In the genomic region with DNA sequence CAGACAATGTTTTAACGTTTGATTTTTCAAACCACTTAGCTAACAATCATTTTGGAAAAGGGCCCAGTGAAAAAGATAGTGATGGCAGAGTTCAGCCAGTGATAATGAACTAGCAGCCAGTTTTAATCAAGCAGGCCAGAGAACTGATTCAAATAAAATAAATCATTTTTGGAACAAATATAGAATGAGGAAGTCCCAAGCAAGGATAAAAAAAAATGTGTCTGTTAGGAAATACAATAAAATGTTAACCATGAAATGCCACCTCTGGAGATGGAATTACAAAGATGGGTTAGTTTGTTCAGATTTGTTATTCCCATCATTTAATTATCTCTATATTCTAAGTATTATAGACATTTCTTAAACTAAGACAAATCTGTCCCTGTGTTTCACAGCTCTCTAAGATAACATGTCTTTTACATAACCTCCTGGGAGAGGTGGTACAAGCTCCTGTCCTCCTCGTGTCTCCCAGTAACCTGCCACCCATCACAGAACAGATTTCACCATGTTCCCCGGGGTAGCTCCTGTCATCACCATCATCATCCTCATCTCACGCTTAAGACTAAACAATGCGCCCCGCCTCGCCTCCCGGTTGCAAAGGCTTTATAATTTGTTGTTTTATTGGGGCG, we compare ENCODE assay signal across 8 cellular contexts. TPM values are rescaled to one million over a fixed set of nuclear protein-coding genes. Genes with fewer than 3 reads are reported as not detected.
DNase-seq lines count a peak whose midpoint lies in the region; TF ChIP-seq lines count a peak whose summit lies in the region.

No MANE protein-coding gene starts in this region.

- peak overlapping the region; percentile 76 to 94 for H3K4me3 ChIP-seq in mesenchymal stem cell (ENCODE audit: insufficient read depth in 1 of 2, low read depth in 1 of 2, low read length in 2 of 2)

- H3K27ac ChIP-seq in mesenchymal stem cell (ENCODE audit: low read length, poor library complexity, severe bottlenecking) = no peak overlapping the region

- 4% methylated on average over 4 of the region's 9 CpGs for WGBS in mesenchymal stem cell

- H2BK5ac ChIP-seq in mesenchymal stem cell (ENCODE audit: low read depth, low read length, poor library complexity, severe bottlenecking) = no peak overlapping the region

- peak overlapping the region; percentile 4 for H4K8ac ChIP-seq in mesenchymal stem cell (ENCODE audit: low read length)

- peak overlapping the region in 1 of 2 experiments; percentile 60 for H3K4ac ChIP-seq in mesenchymal stem cell (ENCODE audit: low read depth in 1 of 2, low read length in 2 of 2)

- H4K91ac ChIP-seq in mesenchymal stem cell (ENCODE audit: low read length) = no peak overlapping the region

- peaks cover 4% of the 10 kb centered on the region for H3K27me3 Mint-ChIP-seq in activated naive CD4-positive, alpha-beta T cell treated with anti-CD3 and anti-CD28 coated beads, Interleukin-2, amount 10 ng/mL, durations not matched to agents 7 days and 5 days

- H3K27me3 ChIP-seq in mesenchymal stem cell (ENCODE audit: control insufficient read depth in 1 of 2, insufficient read depth in 1 of 2, low read length in 2 of 2) = no peaks in the 10 kb centered on the region

- no peak for TF ChIP-seq CTCF in GM13976 (IDR thresholded peaks at IDR 0.05; ENCODE audit: borderline replicate concordance, control extremely low read depth, extremely low read depth, insufficient read depth, missing control alignments)

- CTCF ChIA-PET in activated naive CD4-positive, alpha-beta T cell treated with anti-CD3 and anti-CD28 coated beads, Interleukin-2, amount 10 ng/mL, durations not matched to agents 7 days and 5 days (lab: Charles Lee) = interaction anchor here (1.0 to 2.2 kb wide), 6 partner anchors 58 to 236 kb away, joined by 3 to 11 read pairs (median 4); no protein-coding TSS in a partner anchor

- no peaks in the 10 kb centered on the region for H3K9me3 ChIP-seq in mesenchymal stem cell (ENCODE audit: control insufficient read depth, low read length)

- no peak overlapping the region for H2BK120ac ChIP-seq in mesenchymal stem cell (ENCODE audit: low read depth, low read length)

- no peaks in the 10 kb centered on the region for H3K9me3 Mint-ChIP-seq in activated naive CD4-positive, alpha-beta T cell treated with anti-CD3 and anti-CD28 coated beads, Interleukin-2, amount 10 ng/mL, durations not matched to agents 7 days and 5 days

- peak overlapping the region; percentile 84 for H3K27ac Mint-ChIP-seq in activated naive CD4-positive, alpha-beta T cell treated with anti-CD3 and anti-CD28 coated beads, Interleukin-2, amount 10 ng/mL, durations not matched to agents 7 days and 5 days

- peaks cover 5% of the 10 kb centered on the region for H3K4me1 ChIP-seq in mesenchymal stem cell (ENCODE audit: control insufficient read depth, insufficient read depth, low read depth, low read length)

- H3K14ac ChIP-seq in mesenchymal stem cell (ENCODE audit: low read length in 2 of 2) = peak overlapping the region in 1 of 2 experiments; percentile 15

- in situ Hi-C loops in GM13976 (cut with MboI; ENCODE audit: low sequenced_read_pairs, unreplicated experiment) = no loop called here

- H3K4me3 Mint-ChIP-seq in activated naive CD4-positive, alpha-beta T cell treated with anti-CD3 and anti-CD28 coated beads, Interleukin-2, amount 10 ng/mL, durations not matched to agents 7 days and 5 days = peak overlapping the region; percentile 84

- peak overlapping the region in 1 of 2 experiments; percentile 80 for H3K23ac ChIP-seq in mesenchymal stem cell (ENCODE audit: low read length in 2 of 2)

- peak overlapping the region; percentile 82 for H2AFZ ChIP-seq in mesenchymal stem cell (ENCODE audit: low read depth, low read length)

- DNase-seq in activated naive CD4-positive, alpha-beta T cell treated with anti-CD3 and anti-CD28 coated beads, Interleukin-2, amount 10 ng/mL, durations not matched to agents 7 days and 5 days = no peak
- DNase-seq in activated naive CD4-positive, alpha-beta T cell (lab: John Stamatoyannopoulos, UW) = no peak
- DNase-seq in NAMALWA (ENCODE audit: low spot score) (peak; percentile 54), mesenchymal stem cell (no peak), GM13976 (ENCODE audit: low spot score) (no peak), SHP77 treated with DMSO at 0.1 percent for 48 hours (lab: John Stamatoyannopoulos, UW) (no peak), T1000 (lab: John Stamatoyannopoulos, UW) (no peak)
- peak; percentile 25 for DNase-seq in central memory CD4-positive, alpha-beta T cell

- peaks cover 8% of the 10 kb centered on the region for H3K36me3 Mint-ChIP-seq in activated naive CD4-positive, alpha-beta T cell treated with anti-CD3 and anti-CD28 coated beads, Interleukin-2, amount 10 ng/mL, durations not matched to agents 7 days and 5 days

- peaks cover 12% of the 10 kb centered on the region for H3K79me1 ChIP-seq in mesenchymal stem cell (replicated peaks; ENCODE audit: low read length, poor library complexity, severe bottlenecking)

- no peaks in the 10 kb centered on the region for H3K36me3 ChIP-seq in mesenchymal stem cell (ENCODE audit: control insufficient read depth in 1 of 2, insufficient read depth in 2 of 2, low read depth in 1 of 2, low read length in 2 of 2)

- H2BK12ac ChIP-seq in mesenchymal stem cell (ENCODE audit: low read length in 2 of 2) = peak overlapping the region in 1 of 2 experiments; percentile 18

- H2BK15ac ChIP-seq in mesenchymal stem cell (ENCODE audit: low read depth, poor library complexity, severe bottlenecking) = no peak overlapping the region

- H3K4me1 Mint-ChIP-seq in activated naive CD4-positive, alpha-beta T cell treated with anti-CD3 and anti-CD28 coated beads, Interleukin-2, amount 10 ng/mL, durations not matched to agents 7 days and 5 days = peaks cover 44% of the 10 kb centered on the region

- peak overlapping the region; percentile 98 for H3K4me2 ChIP-seq in mesenchymal stem cell (ENCODE audit: low read length, poor library complexity, severe bottlenecking)

- H3K18ac ChIP-seq in mesenchymal stem cell (ENCODE audit: low read depth in 1 of 2, low read length in 2 of 2) = peak overlapping the region in 1 of 2 experiments; percentile 38

- H2AK5ac ChIP-seq in mesenchymal stem cell (ENCODE audit: low read length, severe bottlenecking) = no peak overlapping the region

- peak overlapping the region; percentile 98 for H3K9ac ChIP-seq in mesenchymal stem cell (ENCODE audit: low read length)

RNA-seq across cellular contexts. Expression of a gene that starts 1.0 kb away (rescaled TPM):
- polyA plus RNA-seq in mesenchymal stem cell (2013, experiment 1 of 2) = 10.2 TPM
- polyA plus RNA-seq in mesenchymal stem cell (2013, experiment 2 of 2) = 9.1 TPM

Comparison
In these comparisons a context has a peak if more than half of its experiments do, and no peak if none do; other contexts are left out.
1. DNase-seq: peak in NAMALWA (single experiment) and central memory CD4-positive, alpha-beta T cell (single experiment); none in activated naive CD4-positive, alpha-beta T cell treated with anti-CD3 and anti-CD28 coated beads, Interleukin-2, amount 10 ng/mL, durations not matched to agents 7 days and 5 days (single experiment), activated naive CD4-positive, alpha-beta T cell (0 of 4), mesenchymal stem cell (single experiment), GM13976 (single experiment), SHP77 treated with DMSO at 0.1 percent for 48 hours (single experiment) and T1000 (single experiment).